Comparison of ENCODE assay signal across 1 cellular context in genomic region chr15:38021259-38021658, GRCh38.
TF ChIP-seq lines count a peak whose summit lies in the region.

No MANE protein-coding gene starts in this region.

TF ChIP-seq in GM12878, 131 proteins besides CTCF, POLR2A, EP300 and RAD21 (continued from another document):
- TF ChIP-seq PRDM15 (CRISPR knock-in tag; IDR thresholded peaks at IDR 0.05) (no peak), MEF2B (IDR thresholded peaks at IDR 0.05; ENCODE audit: partially characterized antibody, poor library complexity, severe bottlenecking) (peak; percentile 91), SMC3 (IDR thresholded peaks at IDR 0.05; ENCODE audit: borderline replicate concordance, low read length) (no peak)
